In the genomic region with DNA sequence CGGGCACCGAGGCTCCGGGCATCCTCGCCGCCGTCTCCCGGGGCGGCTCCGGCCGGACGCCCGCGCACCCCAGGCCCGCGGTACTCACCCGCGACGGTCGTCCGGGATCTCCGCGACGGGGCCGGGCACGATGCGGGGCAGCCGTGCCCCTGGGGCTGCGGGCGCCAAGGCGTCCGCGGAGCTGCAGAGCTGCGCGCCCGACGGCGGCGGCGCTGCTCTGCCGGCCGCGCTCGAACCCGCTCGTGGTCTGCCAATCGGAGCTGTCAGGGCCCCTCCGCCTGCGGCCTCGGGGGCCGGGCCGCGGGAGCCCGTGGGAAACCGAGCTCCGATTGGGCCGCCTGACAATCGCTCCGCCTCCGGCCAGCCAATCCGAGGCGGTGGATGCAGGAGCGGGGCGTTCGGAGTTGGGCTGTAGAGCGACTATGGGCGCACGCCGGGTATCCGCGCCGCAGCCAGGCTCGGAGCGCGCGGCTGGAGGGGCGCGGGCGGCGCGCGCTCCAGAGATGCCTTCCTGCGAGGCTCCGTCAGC, we compare ENCODE assay signal across 8 cellular contexts.
DNase-seq lines count a peak whose midpoint lies in the region; ATAC-seq and TF ChIP-seq lines count a peak whose summit lies in the region.

No MANE protein-coding gene starts in this region.

- peak; percentile 88 for ATAC-seq in GM18505 (IDR thresholded peaks at IDR 0.05; ENCODE audit: unreplicated experiment)
- ATAC-seq in HG02970 (IDR thresholded peaks at IDR 0.05; ENCODE audit: low FRiP score, unreplicated experiment), result peak; percentile 74

- peak; percentile 74 for DNase-seq in NCI-H2081 treated with DMSO at 0.1 percent for 48 hours (lab: John Stamatoyannopoulos, UW)
- DNase-seq in activated CD4-positive, alpha-beta T cell treated with anti-CD3 and anti-CD28 coated beads for 1 hour, result peak; percentile 84
- peak; percentile 40 to 90 for DNase-seq in cerebellar nuclear complex (lab: John Stamatoyannopoulos, UW)
- peak; percentile 90 for DNase-seq in kidney glomerular epithelial cell (lab: John Stamatoyannopoulos, UW)
- peak; percentile 72 to 91 (median 80) for DNase-seq in stimulated activated CD4-positive, alpha-beta T cell treated with anti-CD3 and anti-CD28 coated beads, Interleukin-1b, Interleukin-23, amount 100 ng/mL, for 24 hours (ENCODE audit: low read depth in 4 of 4, low spot score in 1 of 4)
- no peak for DNase-seq in LoVo (ENCODE audit: low spot score)

- TF ChIP-seq POLR2A in GM18505 (IDR thresholded peaks at IDR 0.05; ENCODE audit: borderline replicate concordance, extremely low read depth, insufficient read depth, insufficient read length), result no peak
